11 cellular contexts compared by ENCODE assay signal in genomic region chr17:11205656-11206055, GRCh38. TPM values are rescaled to one million over a fixed set of nuclear protein-coding genes. Genes with fewer than 3 reads are reported as not detected.
"Had no signal": no experiment of that assay in that cellular context is flagged by ENCODE, and none has a peak within 500 bp of the region (broad histone marks: within the 10 kb centered on the region; RNA-seq: fewer than 3 reads in every experiment).

No MANE protein-coding gene starts in this region.

- H3K4me3 ChIP-seq: GM23248, HAP-1 had no signal

- H3K36me3 ChIP-seq: HAP-1 had no signal

- H3K27ac ChIP-seq: GM23248, HL-60 had no signal

- H3K27ac Mint-ChIP-seq: HFFc6, IgD-negative memory B cell had no signal

- H3K27me3 Mint-ChIP-seq: IgD-negative memory B cell had no signal

- H3K4me3 Mint-ChIP-seq: HFFc6, IgD-negative memory B cell had no signal

- ATAC-seq: HCT116, HepG2 had no signal

- H3K4me1 ChIP-seq: HAP-1 had no signal

- DNase-seq: GM23248, GOT3, H7, HFFc6 had no signal

RNA-seq across cellular contexts. Expression of gene SHISA6, which starts 35.4 kb away (rescaled TPM):
- total RNA-seq: GM23248, H4, HepG2, HFFc6, HT1080 had no signal
- polyA plus RNA-seq: GM23248, HepG2, IgD-negative memory B cell had no signal
